8 cellular contexts compared by ENCODE assay signal in the genomic region with DNA sequence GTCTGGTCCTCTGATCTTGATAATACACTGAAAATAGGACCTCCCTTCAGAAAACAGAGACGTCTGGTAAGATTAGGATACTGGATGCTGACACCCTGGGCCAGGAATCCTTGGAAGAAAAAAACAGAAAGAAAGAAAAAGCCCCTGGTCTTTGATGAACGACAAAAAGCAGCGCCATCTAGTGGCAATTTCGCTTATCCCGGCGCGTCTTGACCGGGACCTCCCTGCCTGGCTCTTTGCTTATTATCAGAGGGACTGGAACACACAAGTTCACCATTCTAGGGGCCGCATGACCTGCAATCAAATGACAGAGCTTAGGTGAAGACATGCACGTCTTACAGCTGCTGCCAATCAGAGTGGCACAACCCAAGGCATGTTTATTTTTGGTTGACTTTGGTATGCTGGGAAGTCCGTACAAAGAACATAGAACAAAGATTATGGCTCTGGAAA.
A peak's percentile ranks its signal among the peaks of the same experiment; 100 is the strongest.
DNase-seq lines count a peak whose midpoint lies in the region; ATAC-seq and TF ChIP-seq lines count a peak whose summit lies in the region.

No MANE protein-coding gene starts in this region.

- H3K27ac ChIP-seq in MM.1S (ENCODE audit: low read length): no peak overlapping the region
- no peak overlapping the region for H3K27ac ChIP-seq in mammary epithelial cell (ENCODE audit: insufficient read depth, low read depth, low read length)

- no peak overlapping the region for H3K4me3 ChIP-seq in MM.1S (ENCODE audit: low read length)
- H3K4me3 ChIP-seq in mammary epithelial cell (replicated peaks in 1 of 3; ENCODE audit: insufficient read depth in 1 of 3, low read depth in 2 of 3, low read length in 3 of 3): no peak overlapping the region

- no peaks in the 10 kb centered on the region for H3K4me1 ChIP-seq in MM.1S (ENCODE audit: low read length)
- peaks cover 7% of the 10 kb centered on the region for H3K4me1 ChIP-seq in mammary epithelial cell (ENCODE audit: insufficient read depth, low read length)

- CTCF ChIA-PET in mammary epithelial cell (lab: Charles Lee; ENCODE audit: low non-redundant PET): no interaction called here

- H3K79me2 ChIP-seq in MM.1S (ENCODE audit: low read length) (no peaks in the 10 kb centered on the region), mammary epithelial cell (ENCODE audit: insufficient read depth, low read length) (no peaks in the 10 kb centered on the region)

- H3K36me3 ChIP-seq in MM.1S (replicated peaks; ENCODE audit: insufficient read depth, low read length): no peaks in the 10 kb centered on the region
- no peaks in the 10 kb centered on the region for H3K36me3 ChIP-seq in mammary epithelial cell (ENCODE audit: insufficient read depth, low read length)

- dilution Hi-C loops in mammary epithelial cell (cut with HindIII; ENCODE audit: low sequenced_read_pairs): loop anchor here (25.0 kb wide), 1 partner anchor 992 kb away; no protein-coding TSS in a partner anchor

- 18% methylated on average over 11 of the region's 11 CpGs for WGBS in mammary epithelial cell (ENCODE audit: low coverage, missing lambda C conversion rate)

- in situ Hi-C loops in SK-MEL-5 (cut with HindIII; ENCODE audit: low pct_unique_long_range_greater_than_20kb, low sequenced_read_pairs): no loop called here
- in situ Hi-C loops in mammary epithelial cell (cut with MboI; ENCODE audit: low sequenced_read_pairs in 2 of 2): no loop called here

- H3F3A ChIP-seq in MM.1S (ENCODE audit: insufficient read depth, low read length): no peaks in the 10 kb centered on the region

- H2AFZ ChIP-seq in MM.1S (ENCODE audit: low read length) (peak overlapping the region; percentile 46; the same call in 1 of the 2 replicates), mammary epithelial cell (ENCODE audit: low read depth, low read length) (no peak overlapping the region)

- no peaks in the 10 kb centered on the region for H3K9me3 ChIP-seq in MM.1S (replicated peaks; ENCODE audit: insufficient read depth, low read length)
- H3K9me3 ChIP-seq in mammary epithelial cell (replicated peaks; ENCODE audit: insufficient read depth, low read length): peaks cover 4% of the 10 kb centered on the region

- ATAC-seq in GM19463 (IDR thresholded peaks at IDR 0.05; ENCODE audit: unreplicated experiment) (peak; percentile 68), HG02571 (IDR thresholded peaks at IDR 0.05; ENCODE audit: unreplicated experiment) (no peak)

- H3K27me3 ChIP-seq in MM.1S (replicated peaks; ENCODE audit: insufficient read depth, low read length): no peaks in the 10 kb centered on the region
- peaks cover 9% of the 10 kb centered on the region for H3K27me3 ChIP-seq in mammary epithelial cell (ENCODE audit: insufficient read depth, low read length)

- intact Hi-C loops in mammary epithelial cell (cut with micrococcal nuclease): loop anchor here (1.0 kb wide), 1 partner anchor 1002 kb away; no protein-coding TSS in a partner anchor

- no peaks in the 10 kb centered on the region for H4K20me1 ChIP-seq in MM.1S (ENCODE audit: insufficient read depth, low read length)
- H4K20me1 ChIP-seq in mammary epithelial cell (ENCODE audit: insufficient read depth, low read length): no peaks in the 10 kb centered on the region

- H3K9ac ChIP-seq in MM.1S (ENCODE audit: low read length): no peak overlapping the region
- no peak overlapping the region for H3K9ac ChIP-seq in mammary epithelial cell (ENCODE audit: insufficient read depth, low read length)

- no peaks in the 10 kb centered on the region for H3K9me2 ChIP-seq in MM.1S (replicated peaks; ENCODE audit: insufficient read depth, low read length)

- TF ChIP-seq CTCF in MM.1S (IDR thresholded peaks at IDR 0.05; ENCODE audit: low read length) (peak; percentile 56), mammary epithelial cell (conservative IDR thresholded peaks at IDR 0.05 in 1 of 2, IDR thresholded peaks at IDR 0.05 in 1 of 2; ENCODE audit: extremely low read depth in 1 of 2, insufficient read depth in 1 of 2, low read depth in 1 of 2, low read length in 2 of 2) (peak; percentile 70 to 80)

- no TSS peak for BruUV-seq in mammary epithelial cell (replicated peaks; lab: Mats Ljungman, UMichigan)

- H3K4me2 ChIP-seq in MM.1S (ENCODE audit: low read depth, low read length) (0 out of 2 replicates have a peak overlapping the region, but pooled peaks have one; percentile 34), mammary epithelial cell (ENCODE audit: insufficient read depth, low read depth, low read length) (no peak overlapping the region)

- DNase-seq in COR-L47 (lab: John Stamatoyannopoulos, UW) (peak; percentile 84), MM.1S (peak; percentile 25), SK-MEL-5 (ENCODE audit: low read depth, low spot score) (peak; percentile 78), mammary epithelial cell (peak; percentile 21), kidney tubule cell (ENCODE audit: low spot score) (peak; percentile 61)
- DNase-seq in stimulated activated CD8-positive, alpha-beta memory T cell treated with anti-CD3 and anti-CD28 coated beads, Interleukin-15, amount 100 ng/mL, for 1 hour (ENCODE audit: low read depth): peak; percentile 5

Comparison
In these comparisons a context has a peak if more than half of its experiments do, and no peak if none do; other contexts are left out.
1. DNase-seq: peak in every context shown above with its lines; median percentile 84 in COR-L47; 78 in SK-MEL-5; 61 in kidney tubule cell; 25 in MM.1S; 21 in mammary epithelial cell; 5 in stimulated activated CD8-positive, alpha-beta memory T cell treated with anti-CD3 and anti-CD28 coated beads, Interleukin-15, amount 100 ng/mL, for 1 hour.